8 cellular contexts compared by ENCODE assay signal in the genomic region with DNA sequence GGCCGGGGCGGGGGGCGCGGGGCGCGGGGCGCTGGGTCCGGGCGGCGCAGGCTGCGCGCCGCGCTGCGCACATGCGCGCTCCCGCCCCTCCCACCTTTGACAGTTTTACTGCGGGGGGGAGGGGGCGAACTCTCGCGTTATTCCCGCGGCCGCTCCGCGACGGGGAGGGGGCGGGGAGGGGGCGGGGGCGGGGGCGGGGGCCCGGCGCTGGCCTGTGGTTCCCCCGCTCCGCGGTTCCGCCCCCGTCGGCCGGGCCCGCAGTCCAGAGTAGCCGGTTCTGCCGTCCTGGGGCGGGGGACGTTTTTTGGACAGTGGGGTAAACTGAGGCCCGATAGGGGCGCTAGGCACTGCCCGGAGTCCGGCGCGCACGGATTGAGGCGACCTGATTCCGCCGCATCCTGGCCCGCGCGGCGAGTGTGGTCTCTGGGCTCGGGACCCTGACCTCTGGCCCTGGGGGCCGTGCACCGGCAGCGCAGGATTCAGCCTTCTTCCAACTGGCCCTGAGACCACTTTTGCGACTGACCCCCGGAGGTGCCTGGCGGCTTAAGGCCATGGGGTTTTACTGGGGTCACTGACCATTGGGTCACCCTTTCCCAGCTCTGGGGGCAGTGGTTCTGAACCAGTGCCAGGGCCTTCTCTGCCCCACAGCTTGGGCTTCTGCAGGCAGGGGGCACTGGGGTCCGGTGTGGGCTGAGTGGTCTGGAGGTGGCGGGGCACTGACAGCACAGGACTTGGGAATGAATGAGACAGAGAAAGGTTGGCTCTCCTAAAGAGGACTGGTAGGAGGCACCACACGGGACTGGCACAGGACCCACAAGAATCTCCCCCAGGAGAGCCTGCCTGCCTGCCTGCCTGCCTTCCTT. TPM values are rescaled to one million over a fixed set of nuclear protein-coding genes. Genes with fewer than 3 reads are reported as not detected.
DNase-seq lines count a peak whose midpoint lies in the region; ATAC-seq, FAIRE-seq and TF ChIP-seq lines count a peak whose summit lies in the region.

A gene with protein sequence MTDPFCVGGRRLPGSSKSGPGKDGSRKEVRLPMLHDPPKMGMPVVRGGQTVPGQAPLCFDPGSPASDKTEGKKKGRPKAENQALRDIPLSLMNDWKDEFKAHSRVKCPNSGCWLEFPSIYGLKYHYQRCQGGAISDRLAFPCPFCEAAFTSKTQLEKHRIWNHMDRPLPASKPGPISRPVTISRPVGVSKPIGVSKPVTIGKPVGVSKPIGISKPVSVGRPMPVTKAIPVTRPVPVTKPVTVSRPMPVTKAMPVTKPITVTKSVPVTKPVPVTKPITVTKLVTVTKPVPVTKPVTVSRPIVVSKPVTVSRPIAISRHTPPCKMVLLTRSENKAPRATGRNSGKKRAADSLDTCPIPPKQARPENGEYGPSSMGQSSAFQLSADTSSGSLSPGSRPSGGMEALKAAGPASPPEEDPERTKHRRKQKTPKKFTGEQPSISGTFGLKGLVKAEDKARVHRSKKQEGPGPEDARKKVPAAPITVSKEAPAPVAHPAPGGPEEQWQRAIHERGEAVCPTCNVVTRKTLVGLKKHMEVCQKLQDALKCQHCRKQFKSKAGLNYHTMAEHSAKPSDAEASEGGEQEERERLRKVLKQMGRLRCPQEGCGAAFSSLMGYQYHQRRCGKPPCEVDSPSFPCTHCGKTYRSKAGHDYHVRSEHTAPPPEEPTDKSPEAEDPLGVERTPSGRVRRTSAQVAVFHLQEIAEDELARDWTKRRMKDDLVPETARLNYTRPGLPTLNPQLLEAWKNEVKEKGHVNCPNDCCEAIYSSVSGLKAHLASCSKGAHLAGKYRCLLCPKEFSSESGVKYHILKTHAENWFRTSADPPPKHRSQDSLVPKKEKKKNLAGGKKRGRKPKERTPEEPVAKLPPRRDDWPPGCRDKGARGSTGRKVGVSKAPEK (minus strand): TSS at position 80 of the 863 bp plus-strand sequence. CDS start 1,980 bp downstream, outside the sequence.

- H4K20me1 ChIP-seq in GM12878 (ENCODE audit: control insufficient read depth, insufficient read depth): no peaks in the 10 kb centered on the region

- BruUV-seq in GM12878 (replicated peaks; lab: Mats Ljungman, UMichigan): no TSS peak

- no peak for TF ChIP-seq EP300 in GM12878 (IDR thresholded peaks at IDR 0.05; ENCODE audit: borderline replicate concordance in 1 of 2, control insufficient read depth in 1 of 2, low read depth in 2 of 2, low read length in 2 of 2)

- CTCF ChIA-PET in GM12878 (lab: Yijun Ruan, JAX): no interaction called here

- TF ChIP-seq RAD21 in GM12878 (IDR thresholded peaks at IDR 0.05; ENCODE audit: insufficient read depth, low read depth, low read length): no peak

- SMC1A ChIA-PET in GM12878 (lab: Charles Lee; ENCODE audit: uncharacterized antibody, unreplicated experiment): no interaction called here

- FAIRE-seq in GM12878 (lab: Jason Lieb, UNC): no peak

- in situ Hi-C loops in GM12878 (cut with MboI): no loop called here

- RAD21 ChIA-PET in GM12878 (lab: Charles Lee; ENCODE audit: unreplicated experiment): no interaction called here

- peak within 1 kb of the TSS; percentile 92 for H3K9ac ChIP-seq in GM12878 (ENCODE audit: control insufficient read depth, insufficient read depth, low read length)

- DNase-seq in COR-L47 (lab: John Stamatoyannopoulos, UW) (peak; percentile 71), HK-2 (ENCODE audit: unreplicated experiment) (peak; percentile 49), SKM-1 treated with dmso at 0.1 percent for 144 hours (lab: John Stamatoyannopoulos, UW; ENCODE audit: unreplicated experiment) (peak; percentile 26), GM12878 (ENCODE audit: low read depth, low spot score) (no peak), hypothalamus (lab: John Stamatoyannopoulos, UW) (peak in 27 of 51 donors; percentile 18 to 71 (median 44)), retina (peak; percentile 57)

- WGBS in GM12878 (ENCODE audit: insufficient coverage, insufficient replicate concordance, low lambda C conversion rate, missing lambda C conversion rate): 12% methylated on average over 42 of the region's 70 CpGs

- no peaks in the 10 kb centered on the region for H3K27me3 ChIP-seq in GM12878 (replicated peaks in 1 of 2; ENCODE audit: control insufficient read depth in 2 of 2, insufficient read depth in 2 of 2, low read length in 1 of 2)

- H3K4me3 ChIP-seq in GM12878: peak within 1 kb of the TSS; percentile 82

- no peak for TF ChIP-seq CTCF in GM12878 (IDR thresholded peaks at IDR 0.05 in 2 of 3, conservative IDR thresholded peaks at IDR 0.05 in 1 of 3; ENCODE audit: control insufficient read depth in 2 of 3, extremely low read depth in 1 of 3, insufficient read depth in 1 of 3, low read depth in 3 of 3, low read length in 3 of 3)

- H3K79me2 ChIP-seq in GM12878 (ENCODE audit: control insufficient read depth, insufficient read depth, low read length): peaks cover 15% of the 10 kb centered on the region

- peak within 1 kb of the TSS; percentile 97 for H3K4me2 ChIP-seq in GM12878 (ENCODE audit: control insufficient read depth, insufficient read depth)

- H3K9me3 ChIP-seq in GM12878 (replicated peaks; ENCODE audit: control insufficient read depth, insufficient read depth, low read length): no peaks in the 10 kb centered on the region

- H3K27ac ChIP-seq in GM12878 (ENCODE audit: control insufficient read depth, insufficient read depth): peak within 1 kb of the TSS; percentile 72

- ATAC-seq in GM12878 (peak; percentile 49), HG03025 (IDR thresholded peaks at IDR 0.05; ENCODE audit: low FRiP score, unreplicated experiment) (no peak), HG02610 (IDR thresholded peaks at IDR 0.05; ENCODE audit: unreplicated experiment) (no peak)

- H2AFZ ChIP-seq in GM12878 (ENCODE audit: control insufficient read depth, low read depth, low read length): peak within 1 kb of the TSS; percentile 47

- POLR2A ChIA-PET in GM12878 (lab: Charles Lee): no interaction called here

- TF ChIP-seq POLR2A in GM12878 (IDR thresholded peaks at IDR 0.05; ENCODE audit: low read depth, low read length): peak; percentile 49

- intact Hi-C loops in GM12878 (cut with micrococcal nuclease; ENCODE audit: unreplicated experiment): loop anchor here (5.0 kb wide), 1 partner anchor 433 kb away; the partner anchor contains the start of gene PTK6

- H3K36me3 ChIP-seq in GM12878 (ENCODE audit: control insufficient read depth in 2 of 2, insufficient read depth in 2 of 2, low read length in 1 of 2): peaks cover 6 to 14% of the 10 kb centered on the region in 2 experiments; a peak in 3 of 4 replicates

- H3K4me1 ChIP-seq in GM12878 (ENCODE audit: control insufficient read depth, insufficient read depth, low read length): peaks cover 11% of the 10 kb centered on the region

TF ChIP-seq in GM12878, 131 proteins besides CTCF, POLR2A, EP300 and RAD21 (continues in another document):
- TF ChIP-seq CBFB (IDR thresholded peaks at IDR 0.05; ENCODE audit: low read depth) (no peak), NRF1 (conservative IDR thresholded peaks at IDR 0.05; ENCODE audit: low read depth, low read length) (peak; percentile 28; the same call in 1 of the 2 replicates), ETV6 (conservative IDR thresholded peaks at IDR 0.05 in 1 of 2, IDR thresholded peaks at IDR 0.05 in 1 of 2; ENCODE audit: borderline replicate concordance in 1 of 2, low read depth in 1 of 2) (peak in 1 of 2 experiments; percentile 85; a peak in 2 of 4 replicates), NR2F1 (conservative IDR thresholded peaks at IDR 0.05) (peak; percentile 85), LARP7 (IDR thresholded peaks at IDR 0.05) (peak; percentile 17; the same call in 1 of the 2 replicates), GATAD2B (conservative IDR thresholded peaks at IDR 0.05; ENCODE audit: low read depth) (peak; percentile 69; the same call in 1 of the 2 replicates), JUNB (IDR thresholded peaks at IDR 0.05) (no peak)
- TF ChIP-seq, protein P1, sequence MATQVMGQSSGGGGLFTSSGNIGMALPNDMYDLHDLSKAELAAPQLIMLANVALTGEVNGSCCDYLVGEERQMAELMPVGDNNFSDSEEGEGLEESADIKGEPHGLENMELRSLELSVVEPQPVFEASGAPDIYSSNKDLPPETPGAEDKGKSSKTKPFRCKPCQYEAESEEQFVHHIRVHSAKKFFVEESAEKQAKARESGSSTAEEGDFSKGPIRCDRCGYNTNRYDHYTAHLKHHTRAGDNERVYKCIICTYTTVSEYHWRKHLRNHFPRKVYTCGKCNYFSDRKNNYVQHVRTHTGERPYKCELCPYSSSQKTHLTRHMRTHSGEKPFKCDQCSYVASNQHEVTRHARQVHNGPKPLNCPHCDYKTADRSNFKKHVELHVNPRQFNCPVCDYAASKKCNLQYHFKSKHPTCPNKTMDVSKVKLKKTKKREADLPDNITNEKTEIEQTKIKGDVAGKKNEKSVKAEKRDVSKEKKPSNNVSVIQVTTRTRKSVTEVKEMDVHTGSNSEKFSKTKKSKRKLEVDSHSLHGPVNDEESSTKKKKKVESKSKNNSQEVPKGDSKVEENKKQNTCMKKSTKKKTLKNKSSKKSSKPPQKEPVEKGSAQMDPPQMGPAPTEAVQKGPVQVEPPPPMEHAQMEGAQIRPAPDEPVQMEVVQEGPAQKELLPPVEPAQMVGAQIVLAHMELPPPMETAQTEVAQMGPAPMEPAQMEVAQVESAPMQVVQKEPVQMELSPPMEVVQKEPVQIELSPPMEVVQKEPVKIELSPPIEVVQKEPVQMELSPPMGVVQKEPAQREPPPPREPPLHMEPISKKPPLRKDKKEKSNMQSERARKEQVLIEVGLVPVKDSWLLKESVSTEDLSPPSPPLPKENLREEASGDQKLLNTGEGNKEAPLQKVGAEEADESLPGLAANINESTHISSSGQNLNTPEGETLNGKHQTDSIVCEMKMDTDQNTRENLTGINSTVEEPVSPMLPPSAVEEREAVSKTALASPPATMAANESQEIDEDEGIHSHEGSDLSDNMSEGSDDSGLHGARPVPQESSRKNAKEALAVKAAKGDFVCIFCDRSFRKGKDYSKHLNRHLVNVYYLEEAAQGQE (IDR thresholded peaks at IDR 0.05; ENCODE audit: low read depth, low read length): no peak

RNA-seq across cellular contexts. Expression of the gene that starts here (rescaled TPM):
- total RNA-seq in GM12878 (2013; cell fraction: nucleolus; rRNA removed): 16.9 and 19.5 TPM in 2 replicates
- total RNA-seq in GM12878 (2014; rRNA removed): 11.2 and 12.1 TPM in 2 replicates
- total RNA-seq in GM12878 (2014; rRNA removed; fragmentation: Illumina TruSeq; extraction: Trizol): 5.2 and 5.6 TPM in 2 replicates
- 21.2 and 23.9 TPM in 2 replicates for total RNA-seq in GM12878 (2021)
- 4.3 TPM for polyA plus RNA-seq in GM12878 (2011; ENCODE audit: low read depth)
- polyA plus RNA-seq in GM12878 (2011; rRNA removed): 1.8 and 2.8 TPM in 2 replicates
- 4.7 and 6.6 TPM in 2 replicates for polyA plus RNA-seq in GM12878 (2011; cell fraction: cytosol; rRNA removed)
- polyA plus RNA-seq in GM12878 (2011; cell fraction: nucleus; rRNA removed): 39.6 and 50.7 TPM in 2 replicates
- polyA plus RNA-seq in GM12878 (2012): 11.0 and 14.2 TPM in 2 replicates
- 2.0 and 5.1 TPM in 2 replicates for polyA plus RNA-seq in GM12878 (2014; fragmentation: Illumina TruSeq; extraction: Trizol)
- under 1 TPM; 0.06 to 0.09 TPM for polyA plus RNA-seq in GM12878 (2014; fragmentation: Nextera tagmentation; extraction: Ambion mirVana)
- polyA plus RNA-seq in GM12878 (2014; rRNA removed): 12.2 and 15.2 TPM in 2 replicates
- 1 to 10 TPM; 1.1 to 1.6 TPM for polyA plus RNA-seq in GM12878 (2016; fragmentation: Nextera tagmentation; extraction: Ambion mirVana)
- 1.8 and 4.2 TPM in 2 replicates for polyA minus RNA-seq in GM12878 (2011; rRNA and poly(A)+ RNA removed)
- polyA minus RNA-seq in GM12878 (2011; cell fraction: cytosol; rRNA and poly(A)+ RNA removed): 2.4 and 2.7 TPM in 2 replicates
- polyA minus RNA-seq in GM12878 (2011; cell fraction: nucleus; rRNA and poly(A)+ RNA removed): 4.0 and 6.9 TPM in 2 replicates
